1 cellular context compared by ENCODE assay signal in genomic region chr13:93256998-93257397, GRCh38.
TF ChIP-seq lines count a peak whose summit lies in the region.

No MANE protein-coding gene starts in this region.

TF ChIP-seq in K562, 482 proteins besides CTCF, POLR2A, EP300 and RAD21 (continued from another document):
- TF ChIP-seq ZBTB40 (IDR thresholded peaks at IDR 0.05): no peak
- TF ChIP-seq ZBTB40 (CRISPR knock-in tag; IDR thresholded peaks at IDR 0.05): 0 out of 2 replicates have a peak, but pooled peaks have one; percentile 9
- TF ChIP-seq ZNF184 (CRISPR knock-in tag; IDR thresholded peaks at IDR 0.05): peak; percentile 58; the same call in 1 of the 2 replicates
- TF ChIP-seq USF2 (CRISPR knock-in tag; IDR thresholded peaks at IDR 0.05): peak; percentile 19; the same call in 1 of the 2 replicates
